ENCODE assay signal across 2 cellular contexts in genomic region chr9:114687034-114687433, GRCh38.
TF ChIP-seq lines count a peak whose summit lies in the region.

No MANE protein-coding gene starts in this region.

TF ChIP-seq in SK-N-SH, 30 proteins besides CTCF, POLR2A, EP300 and RAD21 (continued from another document):
- TF ChIP-seq FOSL2 (IDR thresholded peaks at IDR 0.05; ENCODE audit: borderline replicate concordance, low read depth) (peak; percentile 56; the same call in 1 of the 2 replicates), IRF3 (IDR thresholded peaks at IDR 0.05; ENCODE audit: low read depth, low read length) (no peak), TCF12 (IDR thresholded peaks at IDR 0.05) (peak; percentile 68), MAX (IDR thresholded peaks at IDR 0.05; ENCODE audit: low read depth) (no peak), RXRA (IDR thresholded peaks at IDR 0.05; ENCODE audit: borderline replicate concordance, low read depth) (no peak), MEF2A (IDR thresholded peaks at IDR 0.05; ENCODE audit: borderline replicate concordance, low read depth) (no peak)

TF ChIP-seq in SK-N-SH treated with all-trans-retinoic acid at 6 μM for 48 hours, 23 proteins besides CTCF, POLR2A, EP300 and RAD21 (continued from another document):
- TF ChIP-seq CSRNP3 (CRISPR knock-in tag; IDR thresholded peaks at IDR 0.05) (no peak), CREB5 (CRISPR knock-in tag; IDR thresholded peaks at IDR 0.05; ENCODE audit: low read depth) (no peak), ZNF565 (CRISPR knock-in tag; conservative IDR thresholded peaks at IDR 0.05; ENCODE audit: low read depth) (no peak), TCF4 (CRISPR knock-in tag; IDR thresholded peaks at IDR 0.05; ENCODE audit: borderline replicate concordance) (no peak)
TF ChIP-seq in SK-N-SH treated with all-trans-retinoic acid at 6 μM for 48 hours: peak in this region for 0.
